Comparison of ENCODE assay signal across 11 cellular contexts in the genomic region with DNA sequence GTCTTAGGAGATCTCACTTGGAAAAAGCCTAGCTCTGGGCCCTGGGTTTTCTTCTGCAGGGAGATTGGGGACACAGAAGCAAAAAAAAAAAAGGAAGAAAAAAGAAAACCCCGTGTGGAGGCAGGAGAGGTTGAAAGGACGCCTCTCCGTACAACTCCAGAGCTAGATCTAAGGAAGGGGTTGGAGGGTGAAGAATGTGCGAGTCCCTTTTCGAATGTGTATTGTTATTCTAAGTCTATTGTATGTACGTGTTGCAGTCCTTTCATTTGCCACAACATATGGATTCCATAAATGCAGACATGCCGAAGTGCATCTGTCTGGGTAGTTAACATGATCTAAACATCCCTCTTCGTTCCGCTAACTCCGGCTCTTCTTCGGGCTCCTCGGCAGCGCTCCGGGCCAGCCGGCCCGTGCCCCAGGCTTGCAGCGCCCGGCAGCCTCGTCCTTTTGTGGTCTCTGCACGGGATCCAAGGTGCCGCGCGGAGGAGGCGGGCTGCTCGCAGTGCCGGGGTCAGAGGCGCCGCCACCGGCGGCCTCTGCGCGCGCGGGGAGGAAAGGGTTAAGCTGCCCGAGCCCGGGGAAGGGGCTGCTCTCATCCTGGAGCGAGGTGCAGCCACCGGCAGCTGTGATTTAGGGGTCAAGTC. TPM values are rescaled to one million over a fixed set of nuclear protein-coding genes. Genes with fewer than 3 reads are reported as not detected.
A peak's percentile ranks its signal among the peaks of the same experiment; 100 is the strongest.
DNase-seq lines count a peak whose midpoint lies in the region; ATAC-seq, FAIRE-seq and TF ChIP-seq lines count a peak whose summit lies in the region.
"Had no signal": no experiment of that assay in that cellular context is flagged by ENCODE, and none has a peak within 500 bp of the region (broad histone marks: within the 10 kb centered on the region; RNA-seq: fewer than 3 reads in every experiment).

No MANE protein-coding gene starts in this region.

- H2AFZ ChIP-seq in mammary epithelial cell (ENCODE audit: low read depth, low read length) (peak overlapping the region; percentile 70), H1 (ENCODE audit: low read length) (no peak overlapping the region)
- H2AFZ ChIP-seq: parathyroid adenoma had no signal

- H3K23ac ChIP-seq in H1 (ENCODE audit: insufficient read length): no peak overlapping the region

- H3K27ac Mint-ChIP-seq in naive B cell: no peak overlapping the region

- no peak for DNase-seq in mammary epithelial cell
- DNase-seq in breast epithelium (ENCODE audit: low spot score in 2 of 2): no peak
- peak in 1 of 2 experiments; percentile 80 for DNase-seq in H1 (ENCODE audit: low read depth in 1 of 2, low spot score in 2 of 2)
- DNase-seq in naive B cell: no peak
- peak in 1 of 2 donors; percentile 85 for DNase-seq in upper lobe of left lung
- DNase-seq: ACHN, NCI-H1105 had no signal

- H3K9me3 ChIP-seq in mammary epithelial cell (replicated peaks; ENCODE audit: insufficient read depth, low read length) (no peaks in the 10 kb centered on the region), breast epithelium (no peaks in the 10 kb centered on the region), H1 (ENCODE audit: insufficient read depth in 2 of 2, low read depth in 1 of 2, low read length in 1 of 2) (no peaks in the 10 kb centered on the region), upper lobe of left lung (no peaks in the 10 kb centered on the region)

- H3K56ac ChIP-seq in H1 (replicated peaks; ENCODE audit: insufficient read length, low read depth, low read length): no peak overlapping the region

- no peak overlapping the region for H3K4me3 ChIP-seq in mammary epithelial cell (replicated peaks in 1 of 3; ENCODE audit: insufficient read depth in 1 of 3, low read depth in 2 of 3, low read length in 3 of 3)
- peak overlapping the region in 1 of 3 donors; percentile 10 for H3K4me3 ChIP-seq in breast epithelium
- H3K4me3 ChIP-seq in H1 (ENCODE audit: extremely low read depth in 1 of 4, insufficient read depth in 2 of 4, low read depth in 3 of 4, low read length in 4 of 4): peak overlapping the region in 2 of 4 experiments; percentile 7 to 45; a peak in 4 of 8 replicates
- H3K4me3 ChIP-seq in upper lobe of left lung: peak overlapping the region in 3 of 4 donors; percentile 17 to 34 (median 34)

- H3K27me3 Mint-ChIP-seq in naive B cell: peaks cover 53 to 67% (median 58%) of the 10 kb centered on the region in 3 donors

- H3K4me1 Mint-ChIP-seq in naive B cell: peaks cover 19 to 48% (median 46%) of the 10 kb centered on the region in 3 donors

- no peaks in the 10 kb centered on the region for H3K9me3 Mint-ChIP-seq in naive B cell

- POLR2A ChIA-PET in H1 (lab: Charles Lee; ENCODE audit: partially characterized antibody): interaction anchor here (0.6 to 3.6 kb wide), 5 partner anchors 9 to 126 kb away, joined by 3 to 14 read pairs (median 3); no protein-coding TSS in a partner anchor

- TF ChIP-seq POLR2A in breast epithelium (IDR thresholded peaks at IDR 0.05) (no peak), H1 (IDR thresholded peaks at IDR 0.05; ENCODE audit: control extremely low read depth in 1 of 2, low read depth in 2 of 2, low read length in 2 of 2) (no peak), upper lobe of left lung (IDR thresholded peaks at IDR 0.05) (no peak)

- peak overlapping the region; percentile 15 for H2BK120ac ChIP-seq in H1 (replicated peaks; ENCODE audit: low read depth, low read length)

- no peak overlapping the region for H3K9ac ChIP-seq in mammary epithelial cell (ENCODE audit: insufficient read depth, low read length)
- no peak overlapping the region for H3K9ac ChIP-seq in H1 (replicated peaks in 1 of 4; ENCODE audit: extremely low read depth in 1 of 4, low read depth in 3 of 4, low read length in 3 of 4)
- H3K9ac ChIP-seq: parathyroid adenoma had no signal

- peaks cover 4% of the 10 kb centered on the region; the same call in 1 of the 2 replicates for H3K23me2 ChIP-seq in H1 (ENCODE audit: low read depth, low read length)

- H3K4ac ChIP-seq in H1 (replicated peaks; ENCODE audit: insufficient read length, low read depth, low read length): no peak overlapping the region

- no peak for FAIRE-seq in H1 (lab: Jason Lieb, UNC)

- no peak overlapping the region for H4K5ac ChIP-seq in H1 (ENCODE audit: insufficient read length, low read depth, low read length)

- H3K4me2 ChIP-seq in mammary epithelial cell (ENCODE audit: insufficient read depth, low read depth, low read length) (peak overlapping the region; percentile 29), H1 (ENCODE audit: insufficient read depth in 1 of 2, low read depth in 2 of 2, low read length in 2 of 2) (peak overlapping the region; percentile 64)

- H3K27ac ChIP-seq in mammary epithelial cell (ENCODE audit: insufficient read depth, low read depth, low read length) (no peak overlapping the region), breast epithelium (no peak overlapping the region), H1 (ENCODE audit: low read depth, low read length) (no peak overlapping the region), upper lobe of left lung (peak overlapping the region; percentile 57 to 98 (median 73))
- H3K27ac ChIP-seq: parathyroid adenoma had no signal

- intact Hi-C loops in mammary epithelial cell (cut with micrococcal nuclease): no loop called here
- intact Hi-C loops in breast epithelium (cut with DNase I; ENCODE audit: low total_unique reads): no loop called here

- H3K36me3 Mint-ChIP-seq in naive B cell: no peaks in the 10 kb centered on the region

- no TSS peak for BruUV-seq in mammary epithelial cell (replicated peaks; lab: Mats Ljungman, UMichigan)

- H3K14ac ChIP-seq in H1 (ENCODE audit: insufficient read length): no peak overlapping the region

- CTCF ChIA-PET in mammary epithelial cell (lab: Charles Lee; ENCODE audit: low non-redundant PET) (no interaction called here), H1 (lab: Charles Lee; ENCODE audit: partially characterized antibody) (interaction anchor here (0.9 to 2.6 kb wide), 7 partner anchors 7 to 133 kb away, joined by 3 to 12 read pairs (median 3); no protein-coding TSS in a partner anchor)

- no peak overlapping the region for H2BK20ac ChIP-seq in H1 (ENCODE audit: low read length)

- WGBS in mammary epithelial cell (ENCODE audit: low coverage, missing lambda C conversion rate): 45% methylated on average over 30 of the region's 38 CpGs
- WGBS in H1 (ENCODE audit: extremely low coverage in 1 of 2, insufficient coverage in 1 of 2, insufficient read length in 1 of 2, insufficient replicate concordance in 2 of 2, low coverage in 1 of 2, low lambda C conversion rate in 2 of 2, missing lambda C conversion rate in 1 of 2), 2 experiments: 1% methylated on average over 28 of the region's 38 CpGs; no CpG with 5 or more reads in 1 of the 2 experiments
- WGBS in upper lobe of left lung, 2 donors: 42 to 43% methylated on average over 25 to 27 of the region's 38 CpGs

- peak in 1 of 2 experiments; percentile 33; a peak in 1 of 4 replicates for TF ChIP-seq RAD21 in H1 (IDR thresholded peaks at IDR 0.05 in 1 of 2, conservative IDR thresholded peaks at IDR 0.05 in 1 of 2; ENCODE audit: low read depth in 2 of 2, low read length in 2 of 2)

- no peaks in the 10 kb centered on the region for H3K27me3 ChIP-seq in mammary epithelial cell (ENCODE audit: insufficient read depth, low read length)
- H3K27me3 ChIP-seq in breast epithelium: peaks cover 3 to 61% of the 10 kb centered on the region in 2 donors
- peaks cover 53 to 90% (median 75%) of the 10 kb centered on the region in 4 experiments for H3K27me3 ChIP-seq in H1 (replicated peaks in 1 of 4; ENCODE audit: control insufficient read depth in 3 of 4, extremely low read depth in 1 of 4, insufficient read depth in 3 of 4, low read length in 3 of 4)
- peaks cover 0 to 35% (median 19%) of the 10 kb centered on the region in 4 donors for H3K27me3 ChIP-seq in upper lobe of left lung

- TF ChIP-seq EP300 in H1 (IDR thresholded peaks at IDR 0.05; ENCODE audit: borderline replicate concordance in 1 of 2, low read depth in 2 of 2, low read length in 2 of 2): no peak; a peak in 1 of 3 replicates
- no peak for TF ChIP-seq EP300 in upper lobe of left lung (IDR thresholded peaks at IDR 0.05)

- no peak overlapping the region for H2BK5ac ChIP-seq in H1 (ENCODE audit: low read depth, low read length)

- TF ChIP-seq CTCF in mammary epithelial cell (conservative IDR thresholded peaks at IDR 0.05 in 1 of 2, IDR thresholded peaks at IDR 0.05 in 1 of 2; ENCODE audit: extremely low read depth in 1 of 2, insufficient read depth in 1 of 2, low read depth in 1 of 2, low read length in 2 of 2) (no peak), breast epithelium (IDR thresholded peaks at IDR 0.05) (no peak), H1 (IDR thresholded peaks at IDR 0.05; ENCODE audit: control extremely low read depth in 1 of 3, insufficient read depth in 1 of 3, low read depth in 1 of 3, low read length in 3 of 3) (peak in 1 of 3 experiments; percentile 15; a peak in 1 of 4 replicates), upper lobe of left lung (IDR thresholded peaks at IDR 0.05) (no peak)

- H3K36me3 ChIP-seq in mammary epithelial cell (ENCODE audit: insufficient read depth, low read length) (no peaks in the 10 kb centered on the region), breast epithelium (no peaks in the 10 kb centered on the region), H1 (ENCODE audit: control insufficient read depth in 2 of 4, insufficient read depth in 4 of 4, low read length in 3 of 4) (no peaks in the 10 kb centered on the region), upper lobe of left lung (no peaks in the 10 kb centered on the region)

- no peak overlapping the region for H4K8ac ChIP-seq in H1 (ENCODE audit: extremely low read depth, insufficient read depth, low read length)

- H3K4me1 ChIP-seq in mammary epithelial cell (ENCODE audit: insufficient read depth, low read length) (peaks cover 32% of the 10 kb centered on the region), breast epithelium (peaks cover 4 to 13% of the 10 kb centered on the region in 2 donors), H1 (replicated peaks in 1 of 4; ENCODE audit: control insufficient read depth in 3 of 4, insufficient read depth in 4 of 4, low read length in 3 of 4) (peaks cover 18 to 47% (median 25%) of the 10 kb centered on the region in 4 experiments), upper lobe of left lung (peaks cover 35 to 55% (median 44%) of the 10 kb centered on the region in 4 donors)

- H2AK5ac ChIP-seq in H1 (ENCODE audit: low read depth, low read length): no peak overlapping the region

- H2BK12ac ChIP-seq in H1 (ENCODE audit: low read depth, low read length): 0 out of 2 replicates have a peak overlapping the region, but pooled peaks have one; percentile 40

- in situ Hi-C loops in mammary epithelial cell (cut with MboI; ENCODE audit: low sequenced_read_pairs in 2 of 2): loop anchor here in 1 of 2 donors (10.0 kb wide), 1 partner anchor 112 kb away; no protein-coding TSS in a partner anchor

- H3K18ac ChIP-seq in H1 (ENCODE audit: extremely low read depth, low read length): no peak overlapping the region; the same call in 1 of the 2 replicates

- no peaks in the 10 kb centered on the region for H4K20me1 ChIP-seq in mammary epithelial cell (ENCODE audit: insufficient read depth, low read length)
- peaks cover 14 to 15% of the 10 kb centered on the region in 2 experiments for H4K20me1 ChIP-seq in H1 (replicated peaks in 1 of 2; ENCODE audit: control insufficient read depth in 1 of 2, insufficient read depth in 2 of 2, low read length in 2 of 2)

- dilution Hi-C loops in mammary epithelial cell (cut with HindIII; ENCODE audit: low sequenced_read_pairs): no loop called here

- H4K91ac ChIP-seq in H1 (replicated peaks; ENCODE audit: insufficient read length, low read length): no peak overlapping the region

- no peak overlapping the region for H2BK15ac ChIP-seq in H1 (ENCODE audit: low read length)

- H3K4me3 Mint-ChIP-seq in naive B cell: peak overlapping the region in 5 of 8 donors; percentile 13 to 69 (median 36)

- ATAC-seq in naive B cell (ENCODE audit: low read depth in 2 of 2): no peak
- ATAC-seq in upper lobe of left lung (ENCODE audit: low FRiP score in 2 of 2): no peak
- ATAC-seq in HG02870 (IDR thresholded peaks at IDR 0.05; ENCODE audit: unreplicated experiment): no peak
- ATAC-seq in GM18502 (IDR thresholded peaks at IDR 0.05; ENCODE audit: poor library complexity, unreplicated experiment): no peak
- ATAC-seq in GM21526 (IDR thresholded peaks at IDR 0.05; ENCODE audit: low FRiP score, unreplicated experiment): no peak

- H3K79me2 ChIP-seq in mammary epithelial cell (ENCODE audit: insufficient read depth, low read length) (peaks cover 6% of the 10 kb centered on the region), H1 (ENCODE audit: control insufficient read depth in 1 of 2, insufficient read depth in 2 of 2, low read length in 2 of 2) (no peaks in the 10 kb centered on the region)

- H3K79me1 ChIP-seq in H1 (ENCODE audit: low read depth, low read length): 0 out of 2 replicates have a peak, but pooled peaks cover 2% of the 10 kb centered on the region

RNA-seq across cellular contexts. Expression of a gene that starts 14.8 kb away (rescaled TPM):
- 10 to 100 TPM in 1 of 2 donors, 1 to 10 TPM in 1; 6.7 to 11.3 TPM for total RNA-seq in mammary epithelial cell
- polyA plus RNA-seq in mammary epithelial cell: 1.5 TPM
- polyA minus RNA-seq in mammary epithelial cell: 11.4 TPM
- total RNA-seq in breast epithelium: 10 to 100 TPM; 10.8 to 36.0 (median 11.8) TPM
- 0.90 and 0.99 TPM in 2 replicates for total RNA-seq in H1 (2021; fragmentation: NEBNext Ultra II Directional; extraction: Animal tissue kit (Norgen Biotek cat#: 25700))
- polyA plus RNA-seq in H1 (2011; rRNA removed): 0.08 and 0.11 TPM in 2 replicates
- polyA plus RNA-seq in H1 (2011; cell fraction: cytosol; rRNA removed): 0.09 TPM
- polyA plus RNA-seq in H1 (2011; cell fraction: nucleus; rRNA removed): 0.27 TPM
- 0.71 to 1.2 TPM (median 1.0 TPM) in 4 replicates for polyA plus RNA-seq in H1 (2012, experiment 1 of 2)
- 0.04 TPM for polyA plus RNA-seq in H1 (2012, experiment 2 of 2)
- 0.30 TPM for polyA plus RNA-seq in H1 (2013, experiment 1 of 2)
- 0.26 TPM for polyA plus RNA-seq in H1 (2013, experiment 2 of 2)
- 0.41 and 0.57 TPM in 2 replicates for polyA minus RNA-seq in H1 (2011; rRNA and poly(A)+ RNA removed)
- 0.44 TPM for polyA minus RNA-seq in H1 (2011; cell fraction: cytosol; rRNA and poly(A)+ RNA removed)
- polyA minus RNA-seq in H1 (2011; cell fraction: nucleus; rRNA and poly(A)+ RNA removed): 0.90 TPM
- under 1 TPM in 5 of 6 donors, not detected in 1; 0.08 to 0.61 (median 0.24) TPM for polyA plus RNA-seq in naive B cell (ENCODE audit: low read depth in 6 of 6)
- total RNA-seq in upper lobe of left lung: 10 to 100 TPM; 22.4 to 40.3 (median 27.0) TPM

Comparison
In these comparisons a context has a peak if more than half of its experiments do, and no peak if none do; other contexts are left out.
1. H3K27ac ChIP-seq: peak in upper lobe of left lung (4 of 4); none in mammary epithelial cell (single experiment), breast epithelium (0 of 2) and H1 (single experiment).
2. H3K4me3 ChIP-seq: peak in upper lobe of left lung (3 of 4); none in mammary epithelial cell (0 of 3).